11 cellular contexts compared by ENCODE assay signal in genomic region chr17:76683011-76683755, GRCh38. TPM values are rescaled to one million over a fixed set of nuclear protein-coding genes. Genes with fewer than 3 reads are reported as not detected.
DNase-seq lines count a peak whose midpoint lies in the region.
"Had no signal": no experiment of that assay in that cellular context is flagged by ENCODE, and none has a peak within 500 bp of the region (broad histone marks: within the 10 kb centered on the region; RNA-seq: fewer than 3 reads in every experiment).

No MANE protein-coding gene starts in this region.

- H3K79me2 ChIP-seq in Karpas-422 (ENCODE audit: low read length): no peaks in the 10 kb centered on the region

- no peaks in the 10 kb centered on the region for H3K9me3 ChIP-seq in Karpas-422 (ENCODE audit: low read length)
- H3K9me3 ChIP-seq: thyroid gland had no signal

- H2AFZ ChIP-seq in Karpas-422 (ENCODE audit: low read length): no peak overlapping the region

- H3K9me2 ChIP-seq in Karpas-422 (replicated peaks; ENCODE audit: insufficient read depth, low read length): no peaks in the 10 kb centered on the region

- no peak overlapping the region for H3K4me3 ChIP-seq in Karpas-422 (ENCODE audit: low read length)
- H3K4me3 ChIP-seq: thyroid gland had no signal

- H3K4me1 ChIP-seq in Karpas-422 (ENCODE audit: low read length): no peaks in the 10 kb centered on the region

- H3K27ac ChIP-seq in Karpas-422 (ENCODE audit: low read length): no peak overlapping the region
- H3K27ac ChIP-seq in caudate nucleus (ENCODE audit: low read depth, low read length): peak overlapping the region; percentile 27

- H3K27me3 ChIP-seq in Karpas-422 (ENCODE audit: low read length): no peaks in the 10 kb centered on the region
- H3K27me3 ChIP-seq: thyroid gland had no signal

- H4K20me1 ChIP-seq in Karpas-422 (ENCODE audit: insufficient read depth, low read depth, low read length): no peaks in the 10 kb centered on the region

- intact Hi-C loops in posterior vena cava (cut with DNase I): loop anchor here in 1 of 2 donors (5.0 kb wide), 1 partner anchor 34 kb away; no protein-coding TSS in a partner anchor

- no peak overlapping the region for H3K4me2 ChIP-seq in Karpas-422 (ENCODE audit: low read depth, low read length, poor library complexity, severe bottlenecking)

- peak; percentile 66 for DNase-seq in Karpas-422
- DNase-seq in caudate nucleus (lab: John Stamatoyannopoulos, UW): no peak
- DNase-seq in posterior vena cava (ENCODE audit: low spot score): peak; percentile 69
- DNase-seq in Ammon's horn (ENCODE audit: low spot score): no peak
- no peak for DNase-seq in SW 1271 (lab: John Stamatoyannopoulos, UW)
- DNase-seq in DMS53 (lab: John Stamatoyannopoulos, UW): no peak
- DNase-seq: activated CD4-positive, CD25-positive, alpha-beta regulatory T cell; activated naive CD4-positive, alpha-beta T cell treated with anti-CD3 and anti-CD28 coated beads, Interleukin-2, amount 10 ng/mL, durations not matched to agents 7 days and 5 days; DMS79; KBM-7; thyroid gland had no signal

- no peak overlapping the region for H3K9ac ChIP-seq in Karpas-422 (ENCODE audit: low read length)

- no peaks in the 10 kb centered on the region for H3K36me3 ChIP-seq in Karpas-422 (ENCODE audit: insufficient read depth, low read length)

RNA-seq across cellular contexts. Expression of gene MXRA7, which starts 27.6 kb away (rescaled TPM):
- 0.45 TPM in 1 of 2 replicates, not detected in the other for total RNA-seq in Karpas-422 (2014; rRNA removed; shearing (Covaris generic); ENCODE audit: low replicate concordance)
- total RNA-seq in posterior vena cava: 100 to 1,000 TPM; 343 to 428 TPM

RNA-seq across cellular contexts. Expression of gene ST6GALNAC1, which starts 39.6 kb away (rescaled TPM):
- not detected in 2 replicates for total RNA-seq in Karpas-422 (2014; rRNA removed; shearing (Covaris generic); ENCODE audit: low replicate concordance)
- total RNA-seq in posterior vena cava: 1 to 10 TPM; 2.0 to 2.3 TPM

RNA-seq across cellular contexts. Expression of gene JMJD6, which starts 43.2 kb away (rescaled TPM):
- 16.2 and 20.5 TPM in 2 replicates for total RNA-seq in Karpas-422 (2014; rRNA removed; shearing (Covaris generic); ENCODE audit: low replicate concordance)
- 10 to 100 TPM; 32.1 to 43.0 TPM for total RNA-seq in posterior vena cava

RNA-seq across cellular contexts. Expression of gene METTL23, which starts 43.5 kb away (rescaled TPM):
- total RNA-seq in Karpas-422 (2014; rRNA removed; shearing (Covaris generic); ENCODE audit: low replicate concordance): 43.4 and 72.4 TPM in 2 replicates
- total RNA-seq in posterior vena cava: 10 to 100 TPM; 23.3 to 25.6 TPM

RNA-seq across cellular contexts. Expression of gene SRSF2, which starts 53.9 kb away (rescaled TPM):
- total RNA-seq in Karpas-422 (2014; rRNA removed; shearing (Covaris generic); ENCODE audit: low replicate concordance): 328 and 459 TPM in 2 replicates
- 100 to 1,000 TPM; 120 to 133 TPM for total RNA-seq in posterior vena cava

Comparison
In these comparisons a context has a peak if more than half of its experiments do, and no peak if none do; other contexts are left out.
1. DNase-seq: peak in Karpas-422 (single experiment) and posterior vena cava (single experiment); none in caudate nucleus (0 of 61), Ammon's horn (single experiment), SW 1271 (0 of 2) and DMS53 (single experiment).
2. RNA of gene MXRA7, which starts 27.6 kb away (total RNA-seq): 343 to 428 TPM in posterior vena cava; 0.45 TPM in Karpas-422; every median in the first group is over 100 times any median in the second.